Comparison of ENCODE assay signal across 8 cellular contexts in the genomic region with DNA sequence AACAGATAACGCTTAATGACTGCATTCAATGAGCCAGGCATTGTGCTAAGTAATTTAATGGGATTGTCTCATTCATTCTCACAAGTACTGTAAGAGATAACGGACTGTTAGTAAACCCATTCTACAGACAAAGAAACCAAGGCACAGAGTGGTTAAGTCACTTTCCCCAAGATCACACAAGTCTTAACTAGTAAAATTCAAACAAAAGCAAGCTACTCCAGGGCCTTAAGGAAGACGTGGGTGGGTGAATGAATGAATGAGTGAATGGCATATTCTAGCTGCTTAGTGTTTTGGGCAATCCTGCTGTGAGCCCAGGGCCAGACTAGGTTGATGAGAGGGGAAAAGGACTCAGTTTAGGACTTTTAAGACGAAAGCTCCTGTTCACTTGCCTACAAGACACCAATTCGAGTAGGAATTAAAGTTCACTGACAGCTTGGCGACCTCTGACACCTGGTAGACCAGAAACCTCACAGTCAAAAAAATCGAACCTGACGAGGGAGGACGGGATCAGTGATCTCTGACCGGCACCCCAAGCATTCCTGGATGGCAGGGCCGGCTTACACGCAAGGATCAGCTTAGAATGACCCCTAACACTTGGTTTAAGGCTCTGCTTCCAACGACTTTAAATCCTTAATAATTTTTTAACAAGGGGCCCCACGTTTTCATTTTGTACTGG. TPM values are rescaled to one million over a fixed set of nuclear protein-coding genes. Genes with fewer than 3 reads are reported as not detected.
DNase-seq lines count a peak whose midpoint lies in the region.

No MANE protein-coding gene starts in this region.

- H3K36me3 ChIP-seq in iPS-18a (ENCODE audit: control insufficient read depth, low read depth, low read length) (peaks cover 13% of the 10 kb centered on the region), subcutaneous abdominal adipose tissue (ENCODE audit: control insufficient read depth in 5 of 5, insufficient read depth in 5 of 5, low read length in 5 of 5) (peaks cover 0 to 10% (median 5%) of the 10 kb centered on the region in 5 donors)

- H3K27ac Mint-ChIP-seq in activated CD4-positive, alpha-beta T cell treated with anti-CD3 and anti-CD28 coated beads, Interleukin-2, amount 10 ng/mL, durations not matched to agents 7 days and 5 days = peak overlapping the region; percentile 97
- peak overlapping the region; percentile 98 for H3K27ac Mint-ChIP-seq in activated T-helper 1 cell treated with anti-CD3 and anti-CD28 coated beads, Interleukin-12 subunit alpha, Interleukin-12 subunit beta, Interleukin-2, Interleukin-4 antibody, amounts not matched to agents 30 ng/mL and 10 ng/mL and 1 ng/mL, durations not matched to agents 14 hours and 24 hours and 36 hours

- H3K9me3 Mint-ChIP-seq in activated CD4-positive, alpha-beta T cell treated with anti-CD3 and anti-CD28 coated beads, Interleukin-2, amount 10 ng/mL, durations not matched to agents 7 days and 5 days = no peaks in the 10 kb centered on the region
- no peaks in the 10 kb centered on the region for H3K9me3 Mint-ChIP-seq in activated T-helper 1 cell treated with anti-CD3 and anti-CD28 coated beads, Interleukin-12 subunit alpha, Interleukin-12 subunit beta, Interleukin-2, Interleukin-4 antibody, amounts not matched to agents 30 ng/mL and 10 ng/mL and 1 ng/mL, durations not matched to agents 14 hours and 24 hours and 36 hours

- CTCF ChIA-PET in activated CD4-positive, alpha-beta T cell treated with anti-CD3 and anti-CD28 coated beads, Interleukin-2, amount 10 ng/mL, durations not matched to agents 7 days and 5 days (lab: Charles Lee) = interaction anchor here (1.4 to 3.6 kb wide), 4 partner anchors 10 to 403 kb away, joined by 4 to 14 read pairs (median 5); no protein-coding TSS in a partner anchor

- peak overlapping the region; percentile 74 for H3K27ac ChIP-seq in iPS-18a (ENCODE audit: low read length)
- peak overlapping the region; percentile 76 for H3K27ac ChIP-seq in subcutaneous abdominal adipose tissue (ENCODE audit: low read depth, low read length)

- H3K9me3 ChIP-seq in iPS-18a (ENCODE audit: control insufficient read depth, low read depth, low read length) (no peaks in the 10 kb centered on the region), subcutaneous abdominal adipose tissue (ENCODE audit: control insufficient read depth in 5 of 5, low read length in 5 of 5) (no peaks in the 10 kb centered on the region)

- peaks cover 37% of the 10 kb centered on the region for H3K4me1 Mint-ChIP-seq in activated CD4-positive, alpha-beta T cell treated with anti-CD3 and anti-CD28 coated beads, Interleukin-2, amount 10 ng/mL, durations not matched to agents 7 days and 5 days
- H3K4me1 Mint-ChIP-seq in activated T-helper 1 cell treated with anti-CD3 and anti-CD28 coated beads, Interleukin-12 subunit alpha, Interleukin-12 subunit beta, Interleukin-2, Interleukin-4 antibody, amounts not matched to agents 30 ng/mL and 10 ng/mL and 1 ng/mL, durations not matched to agents 14 hours and 24 hours and 36 hours (ENCODE audit: low read depth) = peaks cover 22% of the 10 kb centered on the region

- DNase-seq in activated CD4-positive, alpha-beta T cell treated with anti-CD3 and anti-CD28 coated beads, Interleukin-2, amount 10 ng/mL, durations not matched to agents 7 days and 5 days = peak; percentile 11
- DNase-seq in activated CD4-positive, alpha-beta T cell treated with anti-CD3 and anti-CD28 coated beads for 1 hour = no peak
- no peak for DNase-seq in activated T-helper 1 cell treated with anti-CD3 and anti-CD28 coated beads, Interleukin-12 subunit alpha, Interleukin-12 subunit beta, Interleukin-2, Interleukin-4 antibody, amounts not matched to agents 30 ng/mL and 10 ng/mL and 1 ng/mL, durations not matched to agents 14 hours and 24 hours and 36 hours (ENCODE audit: low spot score)
- DNase-seq in NCI-H2029 (lab: John Stamatoyannopoulos, UW) = no peak
- DNase-seq in NCI-H526 treated with DMSO at 0.1 percent for 48 hours (lab: John Stamatoyannopoulos, UW) = no peak
- DNase-seq in cerebellum (ENCODE audit: low spot score) = no peak

- no peaks in the 10 kb centered on the region for H3K36me3 Mint-ChIP-seq in activated CD4-positive, alpha-beta T cell treated with anti-CD3 and anti-CD28 coated beads, Interleukin-2, amount 10 ng/mL, durations not matched to agents 7 days and 5 days (ENCODE audit: low read depth)
- H3K36me3 Mint-ChIP-seq in activated T-helper 1 cell treated with anti-CD3 and anti-CD28 coated beads, Interleukin-12 subunit alpha, Interleukin-12 subunit beta, Interleukin-2, Interleukin-4 antibody, amounts not matched to agents 30 ng/mL and 10 ng/mL and 1 ng/mL, durations not matched to agents 14 hours and 24 hours and 36 hours (ENCODE audit: low read depth) = peaks cover 20% of the 10 kb centered on the region

- H3K4me3 ChIP-seq in iPS-18a (ENCODE audit: low read length) (peak overlapping the region; percentile 98), subcutaneous abdominal adipose tissue (ENCODE audit: low read depth in 1 of 5, low read length in 5 of 5) (peak overlapping the region; percentile 75 to 98 (median 95))

- H3K4me3 Mint-ChIP-seq in activated CD4-positive, alpha-beta T cell treated with anti-CD3 and anti-CD28 coated beads, Interleukin-2, amount 10 ng/mL, durations not matched to agents 7 days and 5 days = peak overlapping the region; percentile 98
- H3K4me3 Mint-ChIP-seq in activated T-helper 1 cell treated with anti-CD3 and anti-CD28 coated beads, Interleukin-12 subunit alpha, Interleukin-12 subunit beta, Interleukin-2, Interleukin-4 antibody, amounts not matched to agents 30 ng/mL and 10 ng/mL and 1 ng/mL, durations not matched to agents 14 hours and 24 hours and 36 hours = peak overlapping the region; percentile 99

- H3K4me1 ChIP-seq in iPS-18a (ENCODE audit: control insufficient read depth, low read depth, low read length) = peaks cover 14% of the 10 kb centered on the region
- peaks cover 3 to 34% (median 32%) of the 10 kb centered on the region in 5 donors for H3K4me1 ChIP-seq in subcutaneous abdominal adipose tissue (ENCODE audit: control insufficient read depth in 5 of 5, insufficient read depth in 5 of 5, low read length in 5 of 5)

- POLR2A ChIA-PET in activated CD4-positive, alpha-beta T cell treated with anti-CD3 and anti-CD28 coated beads, Interleukin-2, amount 10 ng/mL, durations not matched to agents 7 days and 5 days (lab: Charles Lee) = no interaction called here

- intact Hi-C loops in activated T-helper 1 cell treated with anti-CD3 and anti-CD28 coated beads, Interleukin-12 subunit alpha, Interleukin-12 subunit beta, Interleukin-2, Interleukin-4 antibody, amounts not matched to agents 30 ng/mL and 10 ng/mL and 1 ng/mL, durations not matched to agents 14 hours and 24 hours and 36 hours (cut with micrococcal nuclease) = loop anchor here (1.0 to 10.0 kb wide), 7 partner anchors 9 to 634 kb away; partner anchors contain the start of genes NBL1, OTUD3 and UBR4

- H3K9ac ChIP-seq in iPS-18a (ENCODE audit: low read length) (peak overlapping the region; percentile 99), subcutaneous abdominal adipose tissue (ENCODE audit: low read length in 5 of 5) (peak overlapping the region; percentile 16 to 98 (median 88))

- H3K27me3 ChIP-seq in iPS-18a (ENCODE audit: control insufficient read depth, insufficient read depth, low read length) (no peaks in the 10 kb centered on the region), subcutaneous abdominal adipose tissue (ENCODE audit: control insufficient read depth in 5 of 5, insufficient read depth in 4 of 5, low read length in 5 of 5) (no peaks in the 10 kb centered on the region)

- no peaks in the 10 kb centered on the region for H3K27me3 Mint-ChIP-seq in activated CD4-positive, alpha-beta T cell treated with anti-CD3 and anti-CD28 coated beads, Interleukin-2, amount 10 ng/mL, durations not matched to agents 7 days and 5 days
- no peaks in the 10 kb centered on the region for H3K27me3 Mint-ChIP-seq in activated T-helper 1 cell treated with anti-CD3 and anti-CD28 coated beads, Interleukin-12 subunit alpha, Interleukin-12 subunit beta, Interleukin-2, Interleukin-4 antibody, amounts not matched to agents 30 ng/mL and 10 ng/mL and 1 ng/mL, durations not matched to agents 14 hours and 24 hours and 36 hours (ENCODE audit: insufficient read depth)

RNA-seq across cellular contexts. Expression of gene EMC1, which starts 0.6 kb away (rescaled TPM):
- total RNA-seq in activated CD4-positive, alpha-beta T cell treated with anti-CD3 and anti-CD28 coated beads, Interleukin-2, amount 10 ng/mL, durations not matched to agents 7 days and 5 days = 10 to 100 TPM; 36.4 to 37.0 TPM
- 63.9 and 78.3 TPM in 2 replicates for total RNA-seq in activated T-helper 1 cell treated with anti-CD3 and anti-CD28 coated beads, Interleukin-12 subunit alpha, Interleukin-12 subunit beta, Interleukin-2, Interleukin-4 antibody, amounts not matched to agents 30 ng/mL and 10 ng/mL and 1 ng/mL, durations not matched to agents 14 hours and 24 hours and 36 hours
- total RNA-seq in cerebellum = 70.7 TPM

RNA-seq across cellular contexts. Expression of gene MRTO4, which starts 0.8 kb away (rescaled TPM):
- total RNA-seq in activated CD4-positive, alpha-beta T cell treated with anti-CD3 and anti-CD28 coated beads, Interleukin-2, amount 10 ng/mL, durations not matched to agents 7 days and 5 days = 10 to 100 TPM; 27.2 to 32.5 TPM
- total RNA-seq in activated T-helper 1 cell treated with anti-CD3 and anti-CD28 coated beads, Interleukin-12 subunit alpha, Interleukin-12 subunit beta, Interleukin-2, Interleukin-4 antibody, amounts not matched to agents 30 ng/mL and 10 ng/mL and 1 ng/mL, durations not matched to agents 14 hours and 24 hours and 36 hours = 134 and 137 TPM in 2 replicates
- total RNA-seq in cerebellum = 19.9 TPM

RNA-seq across cellular contexts. Expression of gene AKR7A3, which starts 37.8 kb away (rescaled TPM):
- under 1 TPM; 0.52 to 0.62 TPM for total RNA-seq in activated CD4-positive, alpha-beta T cell treated with anti-CD3 and anti-CD28 coated beads, Interleukin-2, amount 10 ng/mL, durations not matched to agents 7 days and 5 days
- 1.2 and 1.7 TPM in 2 replicates for total RNA-seq in activated T-helper 1 cell treated with anti-CD3 and anti-CD28 coated beads, Interleukin-12 subunit alpha, Interleukin-12 subunit beta, Interleukin-2, Interleukin-4 antibody, amounts not matched to agents 30 ng/mL and 10 ng/mL and 1 ng/mL, durations not matched to agents 14 hours and 24 hours and 36 hours
- total RNA-seq in cerebellum = 2.1 TPM

RNA-seq across cellular contexts. Expression of gene UBR4, which starts 40.7 kb away (rescaled TPM):
- total RNA-seq in activated CD4-positive, alpha-beta T cell treated with anti-CD3 and anti-CD28 coated beads, Interleukin-2, amount 10 ng/mL, durations not matched to agents 7 days and 5 days = 100 to 1,000 TPM; 116 to 125 TPM
- total RNA-seq in activated T-helper 1 cell treated with anti-CD3 and anti-CD28 coated beads, Interleukin-12 subunit alpha, Interleukin-12 subunit beta, Interleukin-2, Interleukin-4 antibody, amounts not matched to agents 30 ng/mL and 10 ng/mL and 1 ng/mL, durations not matched to agents 14 hours and 24 hours and 36 hours = 155 and 161 TPM in 2 replicates
- 117 TPM for total RNA-seq in cerebellum
